27 cellular contexts compared by ENCODE assay signal in the genomic region with DNA sequence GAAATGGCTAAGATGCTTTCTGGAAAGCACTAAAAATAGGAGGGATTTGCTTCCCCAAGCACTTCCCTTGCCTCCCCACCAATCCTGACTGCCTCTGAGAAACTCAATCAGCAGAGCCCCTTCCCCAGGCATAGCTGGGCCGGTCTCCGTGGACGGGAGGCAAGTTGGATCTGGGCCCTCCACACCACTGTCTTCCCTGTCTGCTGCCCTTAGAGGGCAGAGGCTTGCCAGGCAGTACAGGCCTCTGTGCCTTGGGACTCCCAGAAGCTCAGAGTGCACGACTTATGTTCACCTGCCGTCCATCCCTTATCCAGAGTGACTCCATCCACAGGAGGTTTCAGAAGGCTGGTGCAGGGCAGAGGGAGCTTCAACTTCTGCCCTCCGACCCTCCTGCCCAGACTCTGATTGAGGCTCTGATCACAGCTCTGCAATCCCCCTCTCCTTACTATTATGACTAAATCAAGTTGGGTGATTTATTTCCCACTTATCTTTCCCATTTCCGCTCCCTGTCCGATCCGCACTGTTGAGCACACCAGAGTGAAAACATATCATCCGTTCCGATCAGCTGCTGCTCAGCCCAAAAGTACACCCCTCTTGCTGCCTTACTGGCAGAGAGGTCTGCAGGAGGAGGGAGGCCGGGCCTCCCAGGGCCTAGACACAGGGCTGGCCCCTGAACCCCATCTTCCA.
DNase-seq lines count a peak whose midpoint lies in the region; ATAC-seq and TF ChIP-seq lines count a peak whose summit lies in the region.
"Had no signal": no experiment of that assay in that cellular context is flagged by ENCODE, and none has a peak within 500 bp of the region (broad histone marks: within the 10 kb centered on the region; RNA-seq: fewer than 3 reads in every experiment).

No MANE protein-coding gene starts in this region.

- no peaks in the 10 kb centered on the region for H4K20me1 ChIP-seq in SK-N-SH (ENCODE audit: insufficient read depth)

- peak in 1 of 2 experiments; percentile 75; a peak in 1 of 4 replicates for TF ChIP-seq EP300 in SK-N-SH (IDR thresholded peaks at IDR 0.05; ENCODE audit: borderline replicate concordance in 1 of 2, low read depth in 1 of 2, low read length in 1 of 2)

- no peaks in the 10 kb centered on the region for H3K9me3 ChIP-seq in SK-N-SH
- H3K9me3 ChIP-seq: A549, colonic mucosa, ovary, vagina had no signal

- H3K9ac ChIP-seq in SK-N-SH: no peak overlapping the region

- TF ChIP-seq RAD21 in SK-N-SH (IDR thresholded peaks at IDR 0.05; ENCODE audit: low read length): no peak

- no peaks in the 10 kb centered on the region for H3K36me3 ChIP-seq in SK-N-SH (replicated peaks in 1 of 2; ENCODE audit: control insufficient read depth in 1 of 2, insufficient read depth in 2 of 2, low read length in 1 of 2)
- H3K36me3 ChIP-seq: colonic mucosa, ovary, vagina, WERI-Rb-1 had no signal

- peak overlapping the region in 1 of 2 experiments; percentile 88; a peak in 2 of 4 replicates for H3K27ac ChIP-seq in SK-N-SH (ENCODE audit: low read depth in 2 of 2, low read length in 1 of 2)
- H3K27ac ChIP-seq: A549, colonic mucosa, epithelial cell of prostate, ovary, PC-9, vagina, WERI-Rb-1 had no signal

- no peak overlapping the region for H3K4me3 Mint-ChIP-seq in stimulated activated naive CD8-positive, alpha-beta T cell treated with anti-CD3 and anti-CD28 coated beads, Interleukin-15, amount 100 ng/mL, for 72 hours
- H3K4me3 Mint-ChIP-seq in activated naive CD8-positive, alpha-beta T cell treated with anti-CD3 and anti-CD28 coated beads, Interleukin-2, amount 50 U/mL, for 24 hours: no peak overlapping the region
- H3K4me3 Mint-ChIP-seq: activated T-helper 17 cell treated with anti-CD3 and anti-CD28 coated beads, Interleukin-2, amount 50 U/mL, for 72 hours; CD4-positive, alpha-beta T cell; H9 had no signal

- no peaks in the 10 kb centered on the region for H3F3A ChIP-seq in SK-N-SH (replicated peaks; ENCODE audit: insufficient read depth)

- 50% methylated on average over 7 of the region's 12 CpGs for WGBS in SK-N-SH (ENCODE audit: low lambda C conversion rate)

- no peak for TF ChIP-seq CTCF in SK-N-SH (IDR thresholded peaks at IDR 0.05)

- H3K9me3 Mint-ChIP-seq in stimulated activated naive CD8-positive, alpha-beta T cell treated with anti-CD3 and anti-CD28 coated beads, Interleukin-15, amount 100 ng/mL, for 72 hours: no peaks in the 10 kb centered on the region
- H3K9me3 Mint-ChIP-seq in activated naive CD8-positive, alpha-beta T cell treated with anti-CD3 and anti-CD28 coated beads, Interleukin-2, amount 50 U/mL, for 24 hours: no peaks in the 10 kb centered on the region
- H3K9me3 Mint-ChIP-seq: activated naive CD4-positive, alpha-beta T cell treated with anti-CD3 and anti-CD28 coated beads, Interleukin-2, amount 50 U/mL, for 72 hours; activated T-helper 17 cell treated with anti-CD3 and anti-CD28 coated beads, Interleukin-2, amount 50 U/mL, for 72 hours; CD4-positive, alpha-beta T cell had no signal

- no peak overlapping the region for H3K4me2 ChIP-seq in SK-N-SH
- H3K4me2 ChIP-seq: A549, PC-9 had no signal

- H3K27ac Mint-ChIP-seq in stimulated activated naive CD8-positive, alpha-beta T cell treated with anti-CD3 and anti-CD28 coated beads, Interleukin-15, amount 100 ng/mL, for 72 hours: no peak overlapping the region
- H3K27ac Mint-ChIP-seq in activated naive CD8-positive, alpha-beta T cell treated with anti-CD3 and anti-CD28 coated beads, Interleukin-2, amount 50 U/mL, for 24 hours: no peak overlapping the region
- H3K27ac Mint-ChIP-seq: activated naive CD4-positive, alpha-beta T cell treated with anti-CD3 and anti-CD28 coated beads, Interleukin-2, amount 50 U/mL, for 72 hours; activated T-helper 17 cell treated with anti-CD3 and anti-CD28 coated beads, Interleukin-2, amount 50 U/mL, for 72 hours; CD4-positive, alpha-beta T cell; H9 had no signal

- no peak overlapping the region for H3K4me3 ChIP-seq in SK-N-SH (ENCODE audit: low read depth in 2 of 2, low read length in 1 of 2)
- H3K4me3 ChIP-seq: A549, colonic mucosa, ovary, PC-9, vagina had no signal

- no peaks in the 10 kb centered on the region for H3K9me2 ChIP-seq in SK-N-SH

- CTCF ChIA-PET in SK-N-SH (lab: Yijun Ruan, JAX): interaction anchor here (0.7 to 3.9 kb wide), 8 partner anchors 10 to 299 kb away, joined by 3 to 20 read pairs (median 4); no protein-coding TSS in a partner anchor

- H2AFZ ChIP-seq in SK-N-SH (ENCODE audit: low read depth): no peak overlapping the region
- H2AFZ ChIP-seq: PC-9 had no signal

- peaks cover 7% of the 10 kb centered on the region for H3K27me3 Mint-ChIP-seq in stimulated activated naive CD8-positive, alpha-beta T cell treated with anti-CD3 and anti-CD28 coated beads, Interleukin-15, amount 100 ng/mL, for 72 hours
- H3K27me3 Mint-ChIP-seq in activated naive CD8-positive, alpha-beta T cell treated with anti-CD3 and anti-CD28 coated beads, Interleukin-2, amount 50 U/mL, for 24 hours: no peaks in the 10 kb centered on the region

- H3K36me3 Mint-ChIP-seq in activated naive CD8-positive, alpha-beta T cell treated with anti-CD3 and anti-CD28 coated beads, Interleukin-2, amount 50 U/mL, for 24 hours (ENCODE audit: low read depth): no peaks in the 10 kb centered on the region
- H3K36me3 Mint-ChIP-seq: activated naive CD4-positive, alpha-beta T cell treated with anti-CD3 and anti-CD28 coated beads, Interleukin-2, amount 50 U/mL, for 72 hours had no signal

- no peak; the same call in 2 of the 3 replicates for ATAC-seq in SK-N-SH treated with all-trans-retinoic acid at 6 μM for 48 hours
- ATAC-seq in stimulated activated naive CD8-positive, alpha-beta T cell treated with anti-CD3 and anti-CD28 coated beads, Interleukin-15, amount 100 ng/mL, for 72 hours: no peak
- no peak for ATAC-seq in HG02588 (IDR thresholded peaks at IDR 0.05; ENCODE audit: unreplicated experiment)
- no peak for ATAC-seq in activated naive CD8-positive, alpha-beta T cell treated with anti-CD3 and anti-CD28 coated beads, Interleukin-2, amount 50 U/mL, for 24 hours
- ATAC-seq: A549; activated naive CD4-positive, alpha-beta T cell treated with anti-CD3 and anti-CD28 coated beads, Interleukin-2, amount 50 U/mL, for 72 hours; activated T-helper 17 cell treated with anti-CD3 and anti-CD28 coated beads, Interleukin-2, amount 50 U/mL, for 72 hours; left cardiac atrium; Right ventricle myocardium inferior had no signal

- POLR2A ChIA-PET in SK-N-SH (lab: Yijun Ruan, JAX): interaction anchor here (0.7 to 2.0 kb wide), 3 partner anchors 9 to 47 kb away, joined by 3 to 6 read pairs (median 3); no protein-coding TSS in a partner anchor

- DNase-seq in SK-N-SH: peak; percentile 72
- peak; percentile 29 to 32 for DNase-seq in SHP77 (lab: John Stamatoyannopoulos, UW)
- DNase-seq in midbrain (lab: John Stamatoyannopoulos, UW): peak; percentile 23
- no peak for DNase-seq in stimulated activated naive CD8-positive, alpha-beta T cell treated with anti-CD3 and anti-CD28 coated beads, Interleukin-15, amount 100 ng/mL, for 72 hours
- no peak for DNase-seq in retina
- no peak for DNase-seq in activated naive CD8-positive, alpha-beta T cell treated with anti-CD3 and anti-CD28 coated beads, Interleukin-2, amount 50 U/mL, for 24 hours
- DNase-seq: activated CD4-positive, alpha-beta T cell treated with anti-CD3 and anti-CD28 coated beads for 4 hours; CD4-positive, alpha-beta T cell; colonic mucosa; effector CD8-positive, alpha-beta T cell; H9; KBM-7; left cardiac atrium; ovary; PC-9; small intestine; stimulated activated naive CD4-positive, alpha-beta T cell treated with Interleukin-2 at 50 U/mL for 16 hours; T1000; WERI-Rb-1 had no signal

- H3K4me1 ChIP-seq in SK-N-SH (ENCODE audit: control insufficient read depth in 1 of 2, insufficient read depth in 2 of 2, low read depth in 1 of 2, low read length in 1 of 2): peaks cover 0 to 24% of the 10 kb centered on the region in 2 experiments; a peak in 2 of 4 replicates
- H3K4me1 ChIP-seq: colonic mucosa had no signal

- no peaks in the 10 kb centered on the region for H3K27me3 ChIP-seq in SK-N-SH (ENCODE audit: insufficient read depth)
- H3K27me3 ChIP-seq: colonic mucosa, ovary, vagina had no signal

- H3K79me2 ChIP-seq in SK-N-SH (ENCODE audit: insufficient read depth): no peaks in the 10 kb centered on the region

- no peaks in the 10 kb centered on the region for H3K4me1 Mint-ChIP-seq in stimulated activated naive CD8-positive, alpha-beta T cell treated with anti-CD3 and anti-CD28 coated beads, Interleukin-15, amount 100 ng/mL, for 72 hours
- H3K4me1 Mint-ChIP-seq in activated naive CD8-positive, alpha-beta T cell treated with anti-CD3 and anti-CD28 coated beads, Interleukin-2, amount 50 U/mL, for 24 hours: no peaks in the 10 kb centered on the region
- H3K4me1 Mint-ChIP-seq: activated T-helper 17 cell treated with anti-CD3 and anti-CD28 coated beads, Interleukin-2, amount 50 U/mL, for 72 hours had no signal

TF ChIP-seq in SK-N-SH, 30 proteins besides CTCF, POLR2A, EP300 and RAD21:
- TF ChIP-seq GATA2 (CRISPR knock-in tag; IDR thresholded peaks at IDR 0.05) (peak; percentile 77), TEAD4 (IDR thresholded peaks at IDR 0.05; ENCODE audit: borderline replicate concordance, insufficient read depth) (no peak), TAF1 (IDR thresholded peaks at IDR 0.05; ENCODE audit: borderline replicate concordance, low read depth, low read length) (no peak), YY1 (IDR thresholded peaks at IDR 0.05; ENCODE audit: low read depth) (no peak), RCOR1 (IDR thresholded peaks at IDR 0.05; ENCODE audit: low read length) (peak; percentile 74; the same call in 1 of the 2 replicates)

TF ChIP-seq in SK-N-SH treated with all-trans-retinoic acid at 6 μM for 48 hours, 23 proteins besides CTCF, POLR2A, EP300 and RAD21 (continues in another document):
- TF ChIP-seq PPARA (CRISPR knock-in tag; IDR thresholded peaks at IDR 0.05; ENCODE audit: borderline replicate concordance) (no peak), SNAI2 (CRISPR knock-in tag; IDR thresholded peaks at IDR 0.05) (no peak), ZNF70 (CRISPR knock-in tag; IDR thresholded peaks at IDR 0.05) (no peak), TOX (CRISPR knock-in tag; IDR thresholded peaks at IDR 0.05; ENCODE audit: borderline replicate concordance) (no peak), OSR1 (CRISPR knock-in tag; IDR thresholded peaks at IDR 0.05) (no peak)
- TF ChIP-seq, protein P1, sequence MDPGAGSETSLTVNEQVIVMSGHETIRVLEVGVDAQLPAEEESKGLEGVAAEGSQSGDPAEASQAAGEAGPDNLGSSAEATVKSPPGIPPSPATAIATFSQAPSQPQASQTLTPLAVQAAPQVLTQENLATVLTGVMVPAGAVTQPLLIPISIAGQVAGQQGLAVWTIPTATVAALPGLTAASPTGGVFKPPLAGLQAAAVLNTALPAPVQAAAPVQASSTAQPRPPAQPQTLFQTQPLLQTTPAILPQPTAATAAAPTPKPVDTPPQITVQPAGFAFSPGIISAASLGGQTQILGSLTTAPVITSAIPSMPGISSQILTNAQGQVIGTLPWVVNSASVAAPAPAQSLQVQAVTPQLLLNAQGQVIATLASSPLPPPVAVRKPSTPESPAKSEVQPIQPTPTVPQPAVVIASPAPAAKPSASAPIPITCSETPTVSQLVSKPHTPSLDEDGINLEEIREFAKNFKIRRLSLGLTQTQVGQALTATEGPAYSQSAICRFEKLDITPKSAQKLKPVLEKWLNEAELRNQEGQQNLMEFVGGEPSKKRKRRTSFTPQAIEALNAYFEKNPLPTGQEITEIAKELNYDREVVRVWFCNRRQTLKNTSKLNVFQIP (CRISPR knock-in tag; IDR thresholded peaks at IDR 0.05; ENCODE audit: borderline replicate concordance, low read depth): no peak

Comparison
In these comparisons a context has a peak if more than half of its experiments do, and no peak if none do; other contexts are left out.
1. DNase-seq: peak in SK-N-SH (single experiment), SHP77 (2 of 2) and midbrain (single experiment); none in stimulated activated naive CD8-positive, alpha-beta T cell treated with anti-CD3 and anti-CD28 coated beads, Interleukin-15, amount 100 ng/mL, for 72 hours (0 of 2), retina (single experiment) and activated naive CD8-positive, alpha-beta T cell treated with anti-CD3 and anti-CD28 coated beads, Interleukin-2, amount 50 U/mL, for 24 hours (single experiment).